Comparison of ENCODE assay signal across 1 cellular context in the genomic region with DNA sequence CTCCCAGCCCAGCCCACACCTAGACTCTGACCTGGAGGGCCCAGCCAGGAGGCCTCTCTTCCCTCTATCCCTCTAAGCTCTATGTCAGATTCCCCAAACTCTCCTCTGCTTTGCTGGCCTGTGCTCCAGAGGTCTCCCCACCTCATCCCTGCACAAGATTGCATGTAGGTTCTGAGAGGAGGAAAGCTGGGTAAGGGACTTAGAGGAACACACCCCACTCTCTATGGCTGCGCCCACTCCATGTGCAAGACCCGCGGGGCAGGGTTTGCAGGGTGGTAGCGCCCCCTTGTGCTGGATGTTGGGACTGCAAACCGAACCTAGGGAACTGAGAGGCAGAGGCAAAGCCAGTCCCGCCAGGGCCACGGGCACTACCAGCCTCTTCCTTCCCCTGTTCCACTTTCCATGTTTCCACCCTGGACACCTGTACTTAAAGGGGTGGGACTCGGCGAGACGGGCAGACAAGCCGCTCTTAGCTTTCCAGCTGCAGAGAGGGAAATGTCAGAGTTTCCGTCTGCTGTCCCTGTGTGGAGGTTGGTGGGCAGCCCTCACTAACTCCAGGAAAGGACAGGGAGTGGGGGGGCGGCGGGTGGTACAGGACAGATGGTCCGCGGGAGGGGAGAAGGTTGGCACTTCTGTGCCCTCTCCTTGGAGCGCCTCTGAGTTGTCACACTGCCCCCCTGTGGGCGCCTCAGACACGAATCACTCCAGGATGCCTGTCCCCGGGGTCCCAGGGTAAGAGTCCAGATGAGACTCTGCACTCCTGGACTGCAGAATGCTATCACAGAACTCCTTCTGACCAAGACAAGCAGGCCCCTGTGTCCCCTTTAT.
TF ChIP-seq lines count a peak whose summit lies in the region.

No MANE protein-coding gene starts in this region.

TF ChIP-seq in HepG2, 621 proteins besides CTCF, POLR2A, EP300 and RAD21 (continued from another document and continues in another):
- TF ChIP-seq, protein P1, sequence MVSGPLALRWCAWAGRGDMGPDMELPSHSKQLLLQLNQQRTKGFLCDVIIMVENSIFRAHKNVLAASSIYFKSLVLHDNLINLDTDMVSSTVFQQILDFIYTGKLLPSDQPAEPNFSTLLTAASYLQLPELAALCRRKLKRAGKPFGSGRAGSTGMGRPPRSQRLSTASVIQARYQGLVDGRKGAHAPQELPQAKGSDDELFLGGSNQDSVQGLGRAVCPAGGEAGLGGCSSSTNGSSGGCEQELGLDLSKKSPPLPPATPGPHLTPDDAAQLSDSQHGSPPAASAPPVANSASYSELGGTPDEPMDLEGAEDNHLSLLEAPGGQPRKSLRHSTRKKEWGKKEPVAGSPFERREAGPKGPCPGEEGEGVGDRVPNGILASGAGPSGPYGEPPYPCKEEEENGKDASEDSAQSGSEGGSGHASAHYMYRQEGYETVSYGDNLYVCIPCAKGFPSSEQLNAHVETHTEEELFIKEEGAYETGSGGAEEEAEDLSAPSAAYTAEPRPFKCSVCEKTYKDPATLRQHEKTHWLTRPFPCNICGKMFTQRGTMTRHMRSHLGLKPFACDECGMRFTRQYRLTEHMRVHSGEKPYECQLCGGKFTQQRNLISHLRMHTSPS (CRISPR knock-in tag; IDR thresholded peaks at IDR 0.05; ENCODE audit: low read depth): peak; percentile 94
- TF ChIP-seq ZKSCAN8 (CRISPR knock-in tag; IDR thresholded peaks at IDR 0.05; ENCODE audit: borderline replicate concordance): peak; percentile 47; the same call in 1 of the 2 replicates
- no peak for TF ChIP-seq ZFAT (CRISPR knock-in tag; conservative IDR thresholded peaks at IDR 0.05)
- TF ChIP-seq ZNF761 (CRISPR knock-in tag; conservative IDR thresholded peaks at IDR 0.05): peak; percentile 94
- TF ChIP-seq ZNF446 (CRISPR knock-in tag; IDR thresholded peaks at IDR 0.05): peak; percentile 27; the same call in 1 of the 2 replicates
- no peak for TF ChIP-seq ZNF780A (CRISPR knock-in tag; IDR thresholded peaks at IDR 0.05)
- peak; percentile 9; the same call in 1 of the 2 replicates for TF ChIP-seq ZNF143 (CRISPR knock-in tag; IDR thresholded peaks at IDR 0.05)
- TF ChIP-seq HNRNPL (IDR thresholded peaks at IDR 0.05; ENCODE audit: low read depth, low read length): peak; percentile 97
- TF ChIP-seq, protein P2, sequence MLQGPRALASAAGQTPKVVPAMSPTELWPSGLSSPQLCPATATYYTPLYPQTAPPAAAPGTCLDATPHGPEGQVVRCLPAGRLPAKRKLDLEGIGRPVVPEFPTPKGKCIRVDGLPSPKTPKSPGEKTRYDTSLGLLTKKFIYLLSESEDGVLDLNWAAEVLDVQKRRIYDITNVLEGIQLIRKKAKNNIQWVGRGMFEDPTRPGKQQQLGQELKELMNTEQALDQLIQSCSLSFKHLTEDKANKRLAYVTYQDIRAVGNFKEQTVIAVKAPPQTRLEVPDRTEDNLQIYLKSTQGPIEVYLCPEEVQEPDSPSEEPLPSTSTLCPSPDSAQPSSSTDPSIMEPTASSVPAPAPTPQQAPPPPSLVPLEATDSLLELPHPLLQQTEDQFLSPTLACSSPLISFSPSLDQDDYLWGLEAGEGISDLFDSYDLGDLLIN (CRISPR knock-in tag; IDR thresholded peaks at IDR 0.05; ENCODE audit: borderline replicate concordance): no peak; the same call in 1 of the 2 replicates
- TF ChIP-seq, protein P3, sequence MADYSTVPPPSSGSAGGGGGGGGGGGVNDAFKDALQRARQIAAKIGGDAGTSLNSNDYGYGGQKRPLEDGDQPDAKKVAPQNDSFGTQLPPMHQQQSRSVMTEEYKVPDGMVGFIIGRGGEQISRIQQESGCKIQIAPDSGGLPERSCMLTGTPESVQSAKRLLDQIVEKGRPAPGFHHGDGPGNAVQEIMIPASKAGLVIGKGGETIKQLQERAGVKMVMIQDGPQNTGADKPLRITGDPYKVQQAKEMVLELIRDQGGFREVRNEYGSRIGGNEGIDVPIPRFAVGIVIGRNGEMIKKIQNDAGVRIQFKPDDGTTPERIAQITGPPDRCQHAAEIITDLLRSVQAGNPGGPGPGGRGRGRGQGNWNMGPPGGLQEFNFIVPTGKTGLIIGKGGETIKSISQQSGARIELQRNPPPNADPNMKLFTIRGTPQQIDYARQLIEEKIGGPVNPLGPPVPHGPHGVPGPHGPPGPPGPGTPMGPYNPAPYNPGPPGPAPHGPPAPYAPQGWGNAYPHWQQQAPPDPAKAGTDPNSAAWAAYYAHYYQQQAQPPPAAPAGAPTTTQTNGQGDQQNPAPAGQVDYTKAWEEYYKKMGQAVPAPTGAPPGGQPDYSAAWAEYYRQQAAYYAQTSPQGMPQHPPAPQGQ (CRISPR knock-in tag; IDR thresholded peaks at IDR 0.05; ENCODE audit: borderline replicate concordance): peak; percentile 55; the same call in 1 of the 2 replicates
- TF ChIP-seq RARA (CRISPR knock-in tag; IDR thresholded peaks at IDR 0.05): peak; percentile 35
- TF ChIP-seq ZNF607 (CRISPR knock-in tag; IDR thresholded peaks at IDR 0.05; ENCODE audit: borderline replicate concordance): peak; percentile 97
- peak; percentile 23 for TF ChIP-seq HNF4G (IDR thresholded peaks at IDR 0.05; ENCODE audit: borderline replicate concordance, low read depth, low read length)
- peak; percentile 59; the same call in 1 of the 2 replicates for TF ChIP-seq HNF4G (CRISPR knock-in tag; IDR thresholded peaks at IDR 0.05; ENCODE audit: borderline replicate concordance, low read depth)
- peak; percentile 92 for TF ChIP-seq ZFX (CRISPR knock-in tag; IDR thresholded peaks at IDR 0.05; ENCODE audit: low read depth)
- 0 out of 2 replicates have a peak, but pooled peaks have one; percentile 89 for TF ChIP-seq ZNF331 (CRISPR knock-in tag; IDR thresholded peaks at IDR 0.05)
- 0 out of 2 replicates have a peak, but pooled peaks have one; percentile 66 for TF ChIP-seq ZNF790 (CRISPR knock-in tag; IDR thresholded peaks at IDR 0.05; ENCODE audit: borderline replicate concordance)
- peak; percentile 62; the same call in 1 of the 2 replicates for TF ChIP-seq FOXO1 (CRISPR knock-in tag; IDR thresholded peaks at IDR 0.05)
- no peak; the same call in 1 of the 2 replicates for TF ChIP-seq HDAC1 (CRISPR knock-in tag; IDR thresholded peaks at IDR 0.05)
- peak; percentile 67 for TF ChIP-seq CCDC6 (CRISPR knock-in tag; IDR thresholded peaks at IDR 0.05)
- TF ChIP-seq, protein P4, sequence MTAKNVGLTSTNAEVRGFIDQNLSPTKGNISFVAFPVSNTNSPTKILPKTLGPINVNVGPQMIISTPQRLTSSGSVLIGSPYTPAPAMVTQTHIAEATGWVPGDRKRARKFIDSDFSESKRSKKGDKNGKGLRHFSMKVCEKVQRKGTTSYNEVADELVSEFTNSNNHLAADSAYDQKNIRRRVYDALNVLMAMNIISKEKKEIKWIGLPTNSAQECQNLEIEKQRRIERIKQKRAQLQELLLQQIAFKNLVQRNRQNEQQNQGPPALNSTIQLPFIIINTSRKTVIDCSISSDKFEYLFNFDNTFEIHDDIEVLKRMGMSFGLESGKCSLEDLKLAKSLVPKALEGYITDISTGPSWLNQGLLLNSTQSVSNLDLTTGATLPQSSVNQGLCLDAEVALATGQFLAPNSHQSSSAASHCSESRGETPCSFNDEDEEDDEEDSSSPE (CRISPR knock-in tag; IDR thresholded peaks at IDR 0.05): peak; percentile 76
- 0 out of 2 replicates have a peak, but pooled peaks have one; percentile 73 for TF ChIP-seq ZNF746 (CRISPR knock-in tag; IDR thresholded peaks at IDR 0.05)
- peak; percentile 88 for TF ChIP-seq HNRNPH1 (optimal IDR thresholded peaks at IDR 0.05; ENCODE audit: low read depth, low read length)
- peak; percentile 96 for TF ChIP-seq SALL1 (CRISPR knock-in tag; IDR thresholded peaks at IDR 0.05)
- TF ChIP-seq, protein P5, sequence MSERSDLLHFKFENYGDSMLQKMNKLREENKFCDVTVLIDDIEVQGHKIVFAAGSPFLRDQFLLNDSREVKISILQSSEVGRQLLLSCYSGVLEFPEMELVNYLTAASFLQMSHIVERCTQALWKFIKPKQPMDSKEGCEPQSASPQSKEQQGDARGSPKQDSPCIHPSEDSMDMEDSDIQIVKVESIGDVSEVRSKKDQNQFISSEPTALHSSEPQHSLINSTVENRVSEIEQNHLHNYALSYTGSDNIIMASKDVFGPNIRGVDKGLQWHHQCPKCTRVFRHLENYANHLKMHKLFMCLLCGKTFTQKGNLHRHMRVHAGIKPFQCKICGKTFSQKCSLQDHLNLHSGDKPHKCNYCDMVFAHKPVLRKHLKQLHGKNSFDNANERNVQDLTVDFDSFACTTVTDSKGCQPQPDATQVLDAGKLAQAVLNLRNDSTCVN (CRISPR knock-in tag; IDR thresholded peaks at IDR 0.05; ENCODE audit: borderline replicate concordance): peak; percentile 83
- TF ChIP-seq, protein P6, sequence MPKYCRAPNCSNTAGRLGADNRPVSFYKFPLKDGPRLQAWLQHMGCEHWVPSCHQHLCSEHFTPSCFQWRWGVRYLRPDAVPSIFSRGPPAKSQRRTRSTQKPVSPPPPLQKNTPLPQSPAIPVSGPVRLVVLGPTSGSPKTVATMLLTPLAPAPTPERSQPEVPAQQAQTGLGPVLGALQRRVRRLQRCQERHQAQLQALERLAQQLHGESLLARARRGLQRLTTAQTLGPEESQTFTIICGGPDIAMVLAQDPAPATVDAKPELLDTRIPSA (CRISPR knock-in tag; IDR thresholded peaks at IDR 0.05; ENCODE audit: borderline replicate concordance): no peak
- TF ChIP-seq BRCA1 (CRISPR knock-in tag; IDR thresholded peaks at IDR 0.05): no peak
- TF ChIP-seq, protein P7, sequence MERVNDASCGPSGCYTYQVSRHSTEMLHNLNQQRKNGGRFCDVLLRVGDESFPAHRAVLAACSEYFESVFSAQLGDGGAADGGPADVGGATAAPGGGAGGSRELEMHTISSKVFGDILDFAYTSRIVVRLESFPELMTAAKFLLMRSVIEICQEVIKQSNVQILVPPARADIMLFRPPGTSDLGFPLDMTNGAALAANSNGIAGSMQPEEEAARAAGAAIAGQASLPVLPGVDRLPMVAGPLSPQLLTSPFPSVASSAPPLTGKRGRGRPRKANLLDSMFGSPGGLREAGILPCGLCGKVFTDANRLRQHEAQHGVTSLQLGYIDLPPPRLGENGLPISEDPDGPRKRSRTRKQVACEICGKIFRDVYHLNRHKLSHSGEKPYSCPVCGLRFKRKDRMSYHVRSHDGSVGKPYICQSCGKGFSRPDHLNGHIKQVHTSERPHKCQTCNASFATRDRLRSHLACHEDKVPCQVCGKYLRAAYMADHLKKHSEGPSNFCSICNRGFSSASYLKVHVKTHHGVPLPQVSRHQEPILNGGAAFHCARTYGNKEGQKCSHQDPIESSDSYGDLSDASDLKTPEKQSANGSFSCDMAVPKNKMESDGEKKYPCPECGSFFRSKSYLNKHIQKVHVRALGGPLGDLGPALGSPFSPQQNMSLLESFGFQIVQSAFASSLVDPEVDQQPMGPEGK (CRISPR knock-in tag; IDR thresholded peaks at IDR 0.05): peak; percentile 72
- TF ChIP-seq SMYD3 (CRISPR knock-in tag; IDR thresholded peaks at IDR 0.05): peak; percentile 85; the same call in 1 of the 2 replicates
- TF ChIP-seq, protein P8, sequence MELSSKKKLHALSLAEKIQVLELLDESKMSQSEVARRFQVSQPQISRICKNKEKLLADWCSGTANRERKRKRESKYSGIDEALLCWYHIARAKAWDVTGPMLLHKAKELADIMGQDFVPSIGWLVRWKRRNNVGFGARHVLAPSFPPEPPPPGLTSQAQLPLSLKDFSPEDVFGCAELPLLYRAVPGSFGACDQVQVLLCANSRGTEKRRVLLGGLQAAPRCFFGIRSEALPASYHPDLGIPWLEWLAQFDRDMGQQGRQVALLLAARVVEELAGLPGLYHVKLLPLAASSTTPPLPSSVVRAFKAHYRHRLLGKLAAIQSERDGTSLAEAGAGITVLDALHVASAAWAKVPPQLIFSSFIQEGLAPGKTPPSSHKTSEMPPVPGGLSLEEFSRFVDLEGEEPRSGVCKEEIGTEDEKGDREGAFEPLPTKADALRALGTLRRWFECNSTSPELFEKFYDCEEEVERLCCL (CRISPR knock-in tag; IDR thresholded peaks at IDR 0.05; ENCODE audit: borderline replicate concordance): no peak
- peak; percentile 48; the same call in 1 of the 2 replicates for TF ChIP-seq NCOA2 (CRISPR knock-in tag; IDR thresholded peaks at IDR 0.05)
- TF ChIP-seq RCOR2 (CRISPR knock-in tag; IDR thresholded peaks at IDR 0.05): peak; percentile 45; the same call in 1 of the 2 replicates
- TF ChIP-seq ZNF546 (CRISPR knock-in tag; conservative IDR thresholded peaks at IDR 0.05): 0 out of 2 replicates have a peak, but pooled peaks have one; percentile 51
- no peak for TF ChIP-seq POLR2AphosphoS2 (IDR thresholded peaks at IDR 0.05; ENCODE audit: low read depth, low read length)
- TF ChIP-seq, protein P9, sequence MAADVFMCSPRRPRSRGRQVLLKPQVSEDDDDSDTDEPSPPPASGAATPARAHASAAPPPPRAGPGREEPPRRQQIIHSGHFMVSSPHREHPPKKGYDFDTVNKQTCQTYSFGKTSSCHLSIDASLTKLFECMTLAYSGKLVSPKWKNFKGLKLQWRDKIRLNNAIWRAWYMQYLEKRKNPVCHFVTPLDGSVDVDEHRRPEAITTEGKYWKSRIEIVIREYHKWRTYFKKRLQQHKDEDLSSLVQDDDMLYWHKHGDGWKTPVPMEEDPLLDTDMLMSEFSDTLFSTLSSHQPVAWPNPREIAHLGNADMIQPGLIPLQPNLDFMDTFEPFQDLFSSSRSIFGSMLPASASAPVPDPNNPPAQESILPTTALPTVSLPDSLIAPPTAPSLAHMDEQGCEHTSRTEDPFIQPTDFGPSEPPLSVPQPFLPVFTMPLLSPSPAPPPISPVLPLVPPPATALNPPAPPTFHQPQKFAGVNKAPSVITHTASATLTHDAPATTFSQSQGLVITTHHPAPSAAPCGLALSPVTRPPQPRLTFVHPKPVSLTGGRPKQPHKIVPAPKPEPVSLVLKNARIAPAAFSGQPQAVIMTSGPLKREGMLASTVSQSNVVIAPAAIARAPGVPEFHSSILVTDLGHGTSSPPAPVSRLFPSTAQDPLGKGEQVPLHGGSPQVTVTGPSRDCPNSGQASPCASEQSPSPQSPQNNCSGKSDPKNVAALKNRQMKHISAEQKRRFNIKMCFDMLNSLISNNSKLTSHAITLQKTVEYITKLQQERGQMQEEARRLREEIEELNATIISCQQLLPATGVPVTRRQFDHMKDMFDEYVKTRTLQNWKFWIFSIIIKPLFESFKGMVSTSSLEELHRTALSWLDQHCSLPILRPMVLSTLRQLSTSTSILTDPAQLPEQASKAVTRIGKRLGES (CRISPR knock-in tag; IDR thresholded peaks at IDR 0.05; ENCODE audit: borderline replicate concordance): no peak
